Comparison of ENCODE assay signal across 27 cellular contexts in the genomic region with DNA sequence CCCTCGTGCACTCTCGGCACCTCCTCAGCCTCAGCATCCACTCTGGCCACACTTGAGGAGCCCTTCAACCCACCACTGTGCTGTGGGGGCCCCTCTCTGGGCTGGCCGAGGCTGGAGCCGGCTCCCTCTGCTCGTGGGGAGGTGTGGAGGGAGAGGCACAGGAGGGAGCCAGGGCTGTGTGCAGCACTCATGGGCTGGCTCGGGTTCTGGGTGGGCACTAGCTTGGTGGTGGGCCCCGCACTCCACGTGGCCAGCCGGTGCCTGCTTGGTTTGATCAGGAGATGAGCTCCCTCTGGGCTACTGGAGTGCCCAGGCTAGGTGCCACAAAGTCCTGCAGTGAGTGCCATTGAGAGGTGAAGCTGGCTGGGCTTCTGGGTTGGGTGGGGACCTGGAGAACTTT.
"Had no signal": no experiment of that assay in that cellular context is flagged by ENCODE, and none has a peak within 500 bp of the region (broad histone marks: within the 10 kb centered on the region; RNA-seq: fewer than 3 reads in every experiment).

No MANE protein-coding gene starts in this region.

- H3K4me3 Mint-ChIP-seq: dendritic cell treated with granulocyte-macrophage colony-stimulating factor and Interleukin-4, amounts not matched to agents 40 ng/mL and 50 ng/mL, for 4 days; effector memory CD8-positive, alpha-beta T cell; endodermal cell had no signal

- H3K36me3 ChIP-seq: colonic mucosa, esophagus squamous epithelium, gastrocnemius medialis, heart right ventricle, left ventricle myocardium inferior, lower lobe of right lung had no signal

- H3K27ac Mint-ChIP-seq: dendritic cell treated with granulocyte-macrophage colony-stimulating factor and Interleukin-4, amounts not matched to agents 40 ng/mL and 50 ng/mL, for 4 days; effector memory CD8-positive, alpha-beta T cell; endodermal cell had no signal

- DNase-seq: colonic mucosa; cortex of kidney; effector CD8-positive, alpha-beta T cell; effector memory CD8-positive, alpha-beta T cell; endodermal cell; erythroblast; esophagus squamous epithelium; foreskin fibroblast; foreskin melanocyte; gastrocnemius medialis; glutamatergic neuron; head of caudate nucleus; heart right ventricle; hippocampal formation; kidney glomerular epithelial cell; left colon; left ventricle myocardium inferior; lower lobe of right lung; mesendoderm; midbrain had no signal

- H3K4me1 Mint-ChIP-seq: endodermal cell had no signal

- H3K27me3 Mint-ChIP-seq: dendritic cell treated with granulocyte-macrophage colony-stimulating factor and Interleukin-4, amounts not matched to agents 40 ng/mL and 50 ng/mL, for 4 days; effector memory CD8-positive, alpha-beta T cell had no signal

- H3K4me1 ChIP-seq: colonic mucosa, esophagus squamous epithelium, gastrocnemius medialis, heart right ventricle, left ventricle myocardium inferior, lower lobe of right lung had no signal

- H3K27ac ChIP-seq: colonic mucosa, epithelial cell of prostate, esophagus squamous epithelium, gastrocnemius medialis, heart right ventricle, left ventricle myocardium inferior, lower lobe of right lung had no signal

- H3K4me3 ChIP-seq: colonic mucosa, esophagus squamous epithelium, gastrocnemius medialis, heart right ventricle, left ventricle myocardium inferior, lower lobe of right lung had no signal

- ATAC-seq: effector memory CD8-positive, alpha-beta T cell; esophagus mucosa; gastrocnemius medialis; heart right ventricle; left colon; left lobe of liver; lower lobe of right lung had no signal

- FAIRE-seq: endometrium, islet of Langerhans, keratinocyte had no signal

- H3K9me3 ChIP-seq: colonic mucosa, gastrocnemius medialis had no signal

- H3K27me3 ChIP-seq: colonic mucosa, esophagus squamous epithelium, gastrocnemius medialis, heart right ventricle had no signal
